ENCODE assay signal across 13 cellular contexts in genomic region chr9:74036549-74037231, GRCh38.
A peak's percentile ranks its signal among the peaks of the same experiment; 100 is the strongest.
DNase-seq lines count a peak whose midpoint lies in the region; ATAC-seq and TF ChIP-seq lines count a peak whose summit lies in the region.
"Had no signal": no experiment of that assay in that cellular context is flagged by ENCODE, and none has a peak within 500 bp of the region (broad histone marks: within the 10 kb centered on the region; RNA-seq: fewer than 3 reads in every experiment).

No MANE protein-coding gene starts in this region.

- CTCF ChIA-PET in activated CD4-positive, alpha-beta T cell treated with anti-CD3 and anti-CD28 coated beads for 36 hours (lab: Charles Lee), result no interaction called here

- H3K4me3 ChIP-seq in Loucy (ENCODE audit: low read length, poor library complexity, severe bottlenecking), result peak overlapping the region; percentile 7
- H3K4me3 ChIP-seq: body of pancreas had no signal

- no peak overlapping the region for H3K4me3 Mint-ChIP-seq in activated CD4-positive, alpha-beta T cell treated with anti-CD3 and anti-CD28 coated beads for 36 hours
- H3K4me3 Mint-ChIP-seq in nephron progenitor cell, result no peak overlapping the region
- H3K4me3 Mint-ChIP-seq: endodermal cell, memory B cell had no signal

- H3K9ac ChIP-seq in Loucy (ENCODE audit: low read depth, low read length, poor library complexity, severe bottlenecking), result no peak overlapping the region

- intact Hi-C loops in activated CD4-positive, alpha-beta T cell treated with anti-CD3 and anti-CD28 coated beads for 36 hours (cut with DNase I, micrococcal nuclease), result no loop called here

- no peak for DNase-seq in activated CD4-positive, alpha-beta T cell treated with anti-CD3 and anti-CD28 coated beads for 36 hours
- DNase-seq in activated CD4-positive, alpha-beta T cell treated with anti-CD3 and anti-CD28 coated beads for 1 hour, result no peak
- DNase-seq in nephron progenitor cell (no peak), NCI-H345 treated with DMSO at 0.1 percent for 48 hours (lab: John Stamatoyannopoulos, UW; ENCODE audit: unreplicated experiment) (no peak), NCI-H2227 (lab: John Stamatoyannopoulos, UW; ENCODE audit: unreplicated experiment) (no peak), substantia nigra (lab: John Stamatoyannopoulos, UW) (no peak)
- DNase-seq: 8988T, body of pancreas, endodermal cell, hypothalamus had no signal

- no peaks in the 10 kb centered on the region for H3K9me2 ChIP-seq in Loucy (replicated peaks; ENCODE audit: low read depth, low read length)

- peaks cover 3% of the 10 kb centered on the region for H3K4me1 Mint-ChIP-seq in activated CD4-positive, alpha-beta T cell treated with anti-CD3 and anti-CD28 coated beads for 36 hours
- no peaks in the 10 kb centered on the region for H3K4me1 Mint-ChIP-seq in nephron progenitor cell
- H3K4me1 Mint-ChIP-seq: memory B cell had no signal

- no peaks in the 10 kb centered on the region for H3K36me3 Mint-ChIP-seq in activated CD4-positive, alpha-beta T cell treated with anti-CD3 and anti-CD28 coated beads for 36 hours (ENCODE audit: low read depth)
- no peaks in the 10 kb centered on the region for H3K36me3 Mint-ChIP-seq in nephron progenitor cell (ENCODE audit: low read depth)
- H3K36me3 Mint-ChIP-seq: memory B cell had no signal

- no peaks in the 10 kb centered on the region for H3K79me2 ChIP-seq in Loucy (ENCODE audit: insufficient read depth, low read length)

- H3K27ac ChIP-seq in substantia nigra (ENCODE audit: low read depth, low read length, poor library complexity, severe bottlenecking), result no peak overlapping the region
- H3K27ac ChIP-seq: body of pancreas had no signal

- TF ChIP-seq CTCF in Loucy (conservative IDR thresholded peaks at IDR 0.05; ENCODE audit: low read length), result no peak
- no peak for TF ChIP-seq CTCF in nephron progenitor cell (IDR thresholded peaks at IDR 0.05)

- H3K27me3 Mint-ChIP-seq in activated CD4-positive, alpha-beta T cell treated with anti-CD3 and anti-CD28 coated beads for 36 hours, result no peaks in the 10 kb centered on the region
- H3K27me3 Mint-ChIP-seq in nephron progenitor cell (ENCODE audit: low read depth, poor library complexity), result no peaks in the 10 kb centered on the region
- H3K27me3 Mint-ChIP-seq: memory B cell had no signal

- H3K9me3 Mint-ChIP-seq in activated CD4-positive, alpha-beta T cell treated with anti-CD3 and anti-CD28 coated beads for 36 hours (ENCODE audit: low read depth), result no peaks in the 10 kb centered on the region
- H3K9me3 Mint-ChIP-seq in nephron progenitor cell, result no peaks in the 10 kb centered on the region
- H3K9me3 Mint-ChIP-seq: endodermal cell, memory B cell had no signal

- peak; percentile 53 for ATAC-seq in activated CD4-positive, alpha-beta T cell treated with anti-CD3 and anti-CD28 coated beads for 36 hours
- ATAC-seq in HG02943 (IDR thresholded peaks at IDR 0.05; ENCODE audit: low read depth, unreplicated experiment), result peak; percentile 64
- ATAC-seq: body of pancreas had no signal

- no peaks in the 10 kb centered on the region for H3F3A ChIP-seq in Loucy (ENCODE audit: low read depth)

- peak overlapping the region; percentile 44 for H3K4me2 ChIP-seq in Loucy (ENCODE audit: low read depth, low read length, poor library complexity, severe bottlenecking)

- no peaks in the 10 kb centered on the region for H4K20me1 ChIP-seq in Loucy (ENCODE audit: insufficient read depth, low read length, poor library complexity, severe bottlenecking)

- no peaks in the 10 kb centered on the region for H3K27me3 ChIP-seq in Loucy (ENCODE audit: insufficient read depth, low read length, poor library complexity, severe bottlenecking)
- H3K27me3 ChIP-seq: body of pancreas had no signal

- H3K36me3 ChIP-seq in Loucy (ENCODE audit: insufficient read depth, low read length), result no peaks in the 10 kb centered on the region

- POLR2A ChIA-PET in activated CD4-positive, alpha-beta T cell treated with anti-CD3 and anti-CD28 coated beads for 36 hours (lab: Charles Lee), result no interaction called here

- H3K4me1 ChIP-seq in Loucy (ENCODE audit: insufficient read depth, low read length, poor library complexity, severe bottlenecking), result peaks cover 12% of the 10 kb centered on the region
- H3K4me1 ChIP-seq: body of pancreas had no signal

- no peak overlapping the region for H3K27ac Mint-ChIP-seq in activated CD4-positive, alpha-beta T cell treated with anti-CD3 and anti-CD28 coated beads for 36 hours
- peak overlapping the region; percentile 62 for H3K27ac Mint-ChIP-seq in nephron progenitor cell
- H3K27ac Mint-ChIP-seq: endodermal cell, memory B cell had no signal

- no peaks in the 10 kb centered on the region for H3K9me3 ChIP-seq in Loucy (ENCODE audit: insufficient read depth, low read depth, low read length)
- H3K9me3 ChIP-seq: body of pancreas had no signal

- H2AFZ ChIP-seq in Loucy (ENCODE audit: low read length), result no peak overlapping the region
